8 cellular contexts compared by ENCODE assay signal in the genomic region with DNA sequence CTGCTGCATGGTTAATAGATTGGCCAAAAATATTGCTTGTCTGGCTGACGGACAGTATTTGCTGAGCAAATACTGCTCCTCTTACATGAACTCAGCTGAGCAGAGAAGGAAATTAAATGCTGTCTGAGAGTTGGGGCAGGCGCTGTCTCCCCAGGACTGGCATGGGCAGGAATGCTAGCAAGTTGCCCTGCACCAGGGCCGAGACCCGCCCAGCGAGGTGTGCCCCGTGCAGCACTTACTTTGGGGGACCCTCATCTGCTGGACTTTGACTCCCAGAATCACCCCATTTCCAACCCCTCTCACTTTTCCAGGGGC. TPM values are rescaled to one million over a fixed set of nuclear protein-coding genes. Genes with fewer than 3 reads are reported as not detected.
DNase-seq lines count a peak whose midpoint lies in the region; ATAC-seq, FAIRE-seq and TF ChIP-seq lines count a peak whose summit lies in the region.

No MANE protein-coding gene starts in this region.

- H3K4me3 ChIP-seq in AG09309 (ENCODE audit: control insufficient read depth, low read depth, low read length) = peak overlapping the region; percentile 66
- H3K4me3 ChIP-seq in Jurkat, Clone E6-1 (ENCODE audit: low read length) = peak overlapping the region; percentile 53

- no peak for FAIRE-seq in H54 (lab: Jason Lieb, UNC)

- no peak for ATAC-seq in naive B cell (ENCODE audit: low read depth in 2 of 2)
- no peak for ATAC-seq in GM21526 (IDR thresholded peaks at IDR 0.05; ENCODE audit: low FRiP score, unreplicated experiment)
- ATAC-seq in HG02973 (IDR thresholded peaks at IDR 0.05; ENCODE audit: unreplicated experiment) = no peak

- TF ChIP-seq CTCF in AG09309 (IDR thresholded peaks at IDR 0.05; ENCODE audit: control insufficient read depth, insufficient read depth, low read depth, low read length, missing control alignments) = no peak
- TF ChIP-seq CTCF in chondrocyte (IDR thresholded peaks at IDR 0.05) = no peak

- H3K36me3 Mint-ChIP-seq in chondrocyte (ENCODE audit: low read depth) (no peaks in the 10 kb centered on the region), naive B cell (no peaks in the 10 kb centered on the region)

- TF ChIP-seq POLR2A in H54 (IDR thresholded peaks at IDR 0.05; ENCODE audit: low read depth, low read length) = no peak

- no peak for DNase-seq in AG09309 (ENCODE audit: low read depth)
- no peak for DNase-seq in Jurkat, Clone E6-1 (ENCODE audit: low read depth, low spot score)
- no peak for DNase-seq in chondrocyte (ENCODE audit: low spot score)
- DNase-seq in naive B cell = no peak
- DNase-seq in H54 (ENCODE audit: insufficient read length, low spot score) = no peak
- DNase-seq in posterior vena cava (ENCODE audit: low spot score) = no peak

- H3K27ac Mint-ChIP-seq in chondrocyte (ENCODE audit: unreplicated experiment) (peak overlapping the region; percentile 29), naive B cell (peak overlapping the region in 5 of 6 donors; percentile 88 to 94 (median 89))

- H3K4me1 Mint-ChIP-seq in chondrocyte (ENCODE audit: low read depth) = peaks cover 40% of the 10 kb centered on the region
- peaks cover 54 to 76% (median 68%) of the 10 kb centered on the region in 3 donors for H3K4me1 Mint-ChIP-seq in naive B cell

- intact Hi-C loops in posterior vena cava (cut with DNase I) = no loop called here

- H3K27me3 Mint-ChIP-seq in chondrocyte (ENCODE audit: low read depth) (no peaks in the 10 kb centered on the region), naive B cell (no peaks in the 10 kb centered on the region)

- no peaks in the 10 kb centered on the region for H3K9me3 Mint-ChIP-seq in chondrocyte (ENCODE audit: low read depth)
- H3K9me3 Mint-ChIP-seq in naive B cell = peaks cover 0 to 2% (median 0%) of the 10 kb centered on the region in 7 donors

- peak overlapping the region; percentile 74 for H3K4me3 Mint-ChIP-seq in chondrocyte (ENCODE audit: unreplicated experiment)
- H3K4me3 Mint-ChIP-seq in naive B cell = peak overlapping the region; percentile 70 to 94 (median 86)

RNA-seq across cellular contexts. Expression of a gene that starts 1.4 kb away (rescaled TPM):
- 120 TPM for polyA plus RNA-seq in Jurkat, Clone E6-1 (2012; ENCODE audit: insufficient read depth, insufficient read length)
- total RNA-seq in chondrocyte = 35.3 to 41.6 TPM (median 41.1 TPM) in 3 replicates
- polyA plus RNA-seq in naive B cell (ENCODE audit: low read depth in 6 of 6) = 1 to 10 TPM in 5 of 6 donors, under 1 TPM in 1; 0.60 to 5.8 (median 2.9) TPM
- 10 to 100 TPM; 34.0 to 35.8 TPM for total RNA-seq in posterior vena cava
